In the genomic region with DNA sequence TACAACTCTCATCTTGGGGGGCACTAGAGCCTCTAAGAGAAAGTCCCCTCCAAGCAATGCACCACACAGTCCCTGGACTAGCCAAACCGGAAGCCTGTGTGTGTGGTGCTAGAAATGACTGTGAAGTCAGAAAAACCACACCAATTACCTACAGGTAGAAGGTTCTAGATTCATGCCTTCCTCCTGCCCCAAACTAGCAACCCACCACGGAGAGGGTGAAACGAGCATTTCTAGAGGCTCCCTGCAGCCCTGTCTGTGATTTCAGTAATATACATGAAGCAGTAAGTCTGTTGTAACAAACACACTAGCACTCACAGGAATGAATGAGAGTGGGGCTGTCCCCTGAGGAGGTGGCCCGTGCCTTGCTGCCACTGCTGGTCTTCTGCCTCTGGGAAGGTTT, we compare ENCODE assay signal across 13 cellular contexts. TPM values are rescaled to one million over a fixed set of nuclear protein-coding genes. Genes with fewer than 3 reads are reported as not detected.
DNase-seq lines count a peak whose midpoint lies in the region; ATAC-seq and TF ChIP-seq lines count a peak whose summit lies in the region.
"Had no signal": no experiment of that assay in that cellular context is flagged by ENCODE, and none has a peak within 500 bp of the region (broad histone marks: within the 10 kb centered on the region; RNA-seq: fewer than 3 reads in every experiment).

No MANE protein-coding gene starts in this region.

- H3K9me3 Mint-ChIP-seq in nephron progenitor cell: no peaks in the 10 kb centered on the region

- no peak for TF ChIP-seq CTCF in nephron progenitor cell (IDR thresholded peaks at IDR 0.05)

- peak overlapping the region; percentile 71 for H3K4me3 Mint-ChIP-seq in nephron progenitor cell
- H3K4me3 Mint-ChIP-seq: activated naive CD8-positive, alpha-beta T cell had no signal

- H3K36me3 Mint-ChIP-seq in nephron progenitor cell (ENCODE audit: low read depth): no peaks in the 10 kb centered on the region
- H3K36me3 Mint-ChIP-seq: activated naive CD8-positive, alpha-beta T cell had no signal

- ATAC-seq in GM18499 (IDR thresholded peaks at IDR 0.05; ENCODE audit: insufficient read depth, unreplicated experiment) (peak; percentile 39), GM21515 (IDR thresholded peaks at IDR 0.05; ENCODE audit: unreplicated experiment) (peak; percentile 33), HG03378 (IDR thresholded peaks at IDR 0.05; ENCODE audit: unreplicated experiment) (peak; percentile 39), HG03457 (IDR thresholded peaks at IDR 0.05; ENCODE audit: unreplicated experiment) (no peak)

- peak overlapping the region; percentile 98 for H3K27ac Mint-ChIP-seq in nephron progenitor cell
- H3K27ac Mint-ChIP-seq: activated naive CD8-positive, alpha-beta T cell had no signal

- peaks cover 99% of the 10 kb centered on the region for H3K4me1 Mint-ChIP-seq in nephron progenitor cell

- H3K27me3 Mint-ChIP-seq in nephron progenitor cell (ENCODE audit: low read depth, poor library complexity): peaks cover 9% of the 10 kb centered on the region

- DNase-seq in nephron progenitor cell (no peak), NCI-H1417 (lab: John Stamatoyannopoulos, UW) (no peak), NCI-H748 treated with DMSO at 0.1 percent for 48 hours (lab: John Stamatoyannopoulos, UW) (no peak), H4 (ENCODE audit: low spot score) (no peak)
- DNase-seq: activated CD4-positive, alpha-beta T cell treated with anti-CD3 and anti-CD28 coated beads, Interleukin-2, amount 50 U/mL, for 48 hours; MM.1S; NCI-H82; SW 1271 had no signal

RNA-seq across cellular contexts. Expression of gene ZFHX3, which starts 13.6 kb away (rescaled TPM):
- total RNA-seq in H4 (2014; rRNA removed; shearing (Covaris generic)): 0.47 and 0.68 TPM in 2 replicates
